1 cellular context compared by ENCODE assay signal in genomic region chr12:49264873-49265792, GRCh38.
TF ChIP-seq lines count a peak whose summit lies in the region.

Gene TUBA1C, plus strand, starts transcription at chr12:49265082. Its CDS starts 100 bp downstream, at chr12:49265182.

TF ChIP-seq in K562, 482 proteins besides CTCF, POLR2A, EP300 and RAD21 (continued from another document and continues in another):
- TF ChIP-seq, protein P1, sequence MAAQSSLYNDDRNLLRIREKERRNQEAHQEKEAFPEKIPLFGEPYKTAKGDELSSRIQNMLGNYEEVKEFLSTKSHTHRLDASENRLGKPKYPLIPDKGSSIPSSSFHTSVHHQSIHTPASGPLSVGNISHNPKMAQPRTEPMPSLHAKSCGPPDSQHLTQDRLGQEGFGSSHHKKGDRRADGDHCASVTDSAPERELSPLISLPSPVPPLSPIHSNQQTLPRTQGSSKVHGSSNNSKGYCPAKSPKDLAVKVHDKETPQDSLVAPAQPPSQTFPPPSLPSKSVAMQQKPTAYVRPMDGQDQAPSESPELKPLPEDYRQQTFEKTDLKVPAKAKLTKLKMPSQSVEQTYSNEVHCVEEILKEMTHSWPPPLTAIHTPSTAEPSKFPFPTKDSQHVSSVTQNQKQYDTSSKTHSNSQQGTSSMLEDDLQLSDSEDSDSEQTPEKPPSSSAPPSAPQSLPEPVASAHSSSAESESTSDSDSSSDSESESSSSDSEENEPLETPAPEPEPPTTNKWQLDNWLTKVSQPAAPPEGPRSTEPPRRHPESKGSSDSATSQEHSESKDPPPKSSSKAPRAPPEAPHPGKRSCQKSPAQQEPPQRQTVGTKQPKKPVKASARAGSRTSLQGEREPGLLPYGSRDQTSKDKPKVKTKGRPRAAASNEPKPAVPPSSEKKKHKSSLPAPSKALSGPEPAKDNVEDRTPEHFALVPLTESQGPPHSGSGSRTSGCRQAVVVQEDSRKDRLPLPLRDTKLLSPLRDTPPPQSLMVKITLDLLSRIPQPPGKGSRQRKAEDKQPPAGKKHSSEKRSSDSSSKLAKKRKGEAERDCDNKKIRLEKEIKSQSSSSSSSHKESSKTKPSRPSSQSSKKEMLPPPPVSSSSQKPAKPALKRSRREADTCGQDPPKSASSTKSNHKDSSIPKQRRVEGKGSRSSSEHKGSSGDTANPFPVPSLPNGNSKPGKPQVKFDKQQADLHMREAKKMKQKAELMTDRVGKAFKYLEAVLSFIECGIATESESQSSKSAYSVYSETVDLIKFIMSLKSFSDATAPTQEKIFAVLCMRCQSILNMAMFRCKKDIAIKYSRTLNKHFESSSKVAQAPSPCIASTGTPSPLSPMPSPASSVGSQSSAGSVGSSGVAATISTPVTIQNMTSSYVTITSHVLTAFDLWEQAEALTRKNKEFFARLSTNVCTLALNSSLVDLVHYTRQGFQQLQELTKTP (IDR thresholded peaks at IDR 0.05; ENCODE audit: low read depth in 1 of 2, partially characterized antibody in 2 of 2), result peak in 1 of 2 experiments; percentile 57
- TF ChIP-seq BRCA1 (IDR thresholded peaks at IDR 0.05) (no peak), BRCA1 (CRISPR knock-in tag; IDR thresholded peaks at IDR 0.05) (no peak), ZNF395 (CRISPR knock-in tag; IDR thresholded peaks at IDR 0.05) (peak; percentile 75; the same call in 1 of the 2 replicates), ZSCAN32 (CRISPR knock-in tag; IDR thresholded peaks at IDR 0.05) (no peak), ARNT (IDR thresholded peaks at IDR 0.05) (0 out of 4 replicates have a peak, but pooled peaks of 1 of the 2 experiments have one; percentile 23), HDAC3 (IDR thresholded peaks at IDR 0.05; ENCODE audit: borderline replicate concordance, partially characterized antibody) (peak; percentile 30), ATF7 (IDR thresholded peaks at IDR 0.05) (peak; percentile 38; the same call in 1 of the 2 replicates), BRD9 (IDR thresholded peaks at IDR 0.05; ENCODE audit: low read depth, partially characterized antibody) (no peak), KLF16 (IDR thresholded peaks at IDR 0.05) (no peak), GTF2A2 (tag; IDR thresholded peaks at IDR 0.05) (peak; percentile 97), ZNF584 (CRISPR knock-in tag; IDR thresholded peaks at IDR 0.05; ENCODE audit: low read depth) (no peak), E4F1 (CRISPR knock-in tag; IDR thresholded peaks at IDR 0.05; ENCODE audit: borderline replicate concordance) (no peak), NUFIP1 (IDR thresholded peaks at IDR 0.05; ENCODE audit: partially characterized antibody) (no peak), ZNF766 (CRISPR knock-in tag; conservative IDR thresholded peaks at IDR 0.05) (peak; percentile 69; the same call in 1 of the 2 replicates), KLF6 (CRISPR knock-in tag; IDR thresholded peaks at IDR 0.05; ENCODE audit: borderline replicate concordance) (peak; percentile 60; the same call in 1 of the 2 replicates), TCF7L2 (IDR thresholded peaks at IDR 0.05; ENCODE audit: low read depth, low read length) (no peak), IRF9 (tag; IDR thresholded peaks at IDR 0.05) (no peak), LARP7 (IDR thresholded peaks at IDR 0.05) (no peak; the same call in 1 of the 2 replicates), MTF1 (CRISPR knock-in tag; IDR thresholded peaks at IDR 0.05; ENCODE audit: borderline replicate concordance) (no peak), ZNF12 (CRISPR knock-in tag; IDR thresholded peaks at IDR 0.05) (peak; percentile 73; the same call in 1 of the 2 replicates), ZNF133 (CRISPR knock-in tag; IDR thresholded peaks at IDR 0.05) (no peak), ZNF431 (CRISPR knock-in tag; IDR thresholded peaks at IDR 0.05) (peak; percentile 63; the same call in 1 of the 2 replicates), SMAD2 (IDR thresholded peaks at IDR 0.05; ENCODE audit: low read depth, low read length) (no peak), FOXJ3 (CRISPR knock-in tag; IDR thresholded peaks at IDR 0.05) (no peak), FOS (IDR thresholded peaks at IDR 0.05; ENCODE audit: extremely low read depth, insufficient read length) (peak; percentile 47), ZNF184 (CRISPR knock-in tag; IDR thresholded peaks at IDR 0.05) (no peak), ZNF384 (IDR thresholded peaks at IDR 0.05; ENCODE audit: low read depth, low read length) (no peak), L3MBTL2 (IDR thresholded peaks at IDR 0.05) (peak; percentile 79), CBFA2T2 (conservative IDR thresholded peaks at IDR 0.05) (peak; percentile 22; the same call in 1 of the 2 replicates), MLLT1 (IDR thresholded peaks at IDR 0.05) (peak; percentile 85 to 92), REST (CRISPR knock-in tag; IDR thresholded peaks at IDR 0.05; ENCODE audit: low read depth) (no peak; the same call in 1 of the 2 replicates), ZNF77 (CRISPR knock-in tag; IDR thresholded peaks at IDR 0.05) (no peak; the same call in 1 of the 2 replicates)
- TF ChIP-seq, protein P2, sequence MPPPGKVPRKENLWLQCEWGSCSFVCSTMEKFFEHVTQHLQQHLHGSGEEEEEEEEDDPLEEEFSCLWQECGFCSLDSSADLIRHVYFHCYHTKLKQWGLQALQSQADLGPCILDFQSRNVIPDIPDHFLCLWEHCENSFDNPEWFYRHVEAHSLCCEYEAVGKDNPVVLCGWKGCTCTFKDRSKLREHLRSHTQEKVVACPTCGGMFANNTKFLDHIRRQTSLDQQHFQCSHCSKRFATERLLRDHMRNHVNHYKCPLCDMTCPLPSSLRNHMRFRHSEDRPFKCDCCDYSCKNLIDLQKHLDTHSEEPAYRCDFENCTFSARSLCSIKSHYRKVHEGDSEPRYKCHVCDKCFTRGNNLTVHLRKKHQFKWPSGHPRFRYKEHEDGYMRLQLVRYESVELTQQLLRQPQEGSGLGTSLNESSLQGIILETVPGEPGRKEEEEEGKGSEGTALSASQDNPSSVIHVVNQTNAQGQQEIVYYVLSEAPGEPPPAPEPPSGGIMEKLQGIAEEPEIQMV (tag; conservative IDR thresholded peaks at IDR 0.05; ENCODE audit: low read depth), result no peak
- TF ChIP-seq, protein P3, sequence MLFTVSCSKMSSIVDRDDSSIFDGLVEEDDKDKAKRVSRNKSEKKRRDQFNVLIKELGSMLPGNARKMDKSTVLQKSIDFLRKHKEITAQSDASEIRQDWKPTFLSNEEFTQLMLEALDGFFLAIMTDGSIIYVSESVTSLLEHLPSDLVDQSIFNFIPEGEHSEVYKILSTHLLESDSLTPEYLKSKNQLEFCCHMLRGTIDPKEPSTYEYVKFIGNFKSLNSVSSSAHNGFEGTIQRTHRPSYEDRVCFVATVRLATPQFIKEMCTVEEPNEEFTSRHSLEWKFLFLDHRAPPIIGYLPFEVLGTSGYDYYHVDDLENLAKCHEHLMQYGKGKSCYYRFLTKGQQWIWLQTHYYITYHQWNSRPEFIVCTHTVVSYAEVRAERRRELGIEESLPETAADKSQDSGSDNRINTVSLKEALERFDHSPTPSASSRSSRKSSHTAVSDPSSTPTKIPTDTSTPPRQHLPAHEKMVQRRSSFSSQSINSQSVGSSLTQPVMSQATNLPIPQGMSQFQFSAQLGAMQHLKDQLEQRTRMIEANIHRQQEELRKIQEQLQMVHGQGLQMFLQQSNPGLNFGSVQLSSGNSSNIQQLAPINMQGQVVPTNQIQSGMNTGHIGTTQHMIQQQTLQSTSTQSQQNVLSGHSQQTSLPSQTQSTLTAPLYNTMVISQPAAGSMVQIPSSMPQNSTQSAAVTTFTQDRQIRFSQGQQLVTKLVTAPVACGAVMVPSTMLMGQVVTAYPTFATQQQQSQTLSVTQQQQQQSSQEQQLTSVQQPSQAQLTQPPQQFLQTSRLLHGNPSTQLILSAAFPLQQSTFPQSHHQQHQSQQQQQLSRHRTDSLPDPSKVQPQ (CRISPR knock-in tag; IDR thresholded peaks at IDR 0.05; ENCODE audit: borderline replicate concordance), result no peak
